20 cellular contexts compared by ENCODE assay signal in genomic region chr17:2995362-2995761, GRCh38.
DNase-seq lines count a peak whose midpoint lies in the region; ATAC-seq and TF ChIP-seq lines count a peak whose summit lies in the region.
"Had no signal": no experiment of that assay in that cellular context is flagged by ENCODE, and none has a peak within 500 bp of the region (broad histone marks: within the 10 kb centered on the region; RNA-seq: fewer than 3 reads in every experiment).

No MANE protein-coding gene starts in this region.

- H3K9me3 Mint-ChIP-seq in chondrocyte (ENCODE audit: low read depth): no peaks in the 10 kb centered on the region
- no peaks in the 10 kb centered on the region for H3K9me3 Mint-ChIP-seq in mesothelial cell of epicardium
- H3K9me3 Mint-ChIP-seq: activated CD8-positive, alpha-beta T cell treated with anti-CD3 and anti-CD28 coated beads for 36 hours; activated naive CD8-positive, alpha-beta T cell treated with anti-CD3 and anti-CD28 coated beads for 36 hours; stimulated activated effector memory CD8-positive, alpha-beta T cell treated with anti-CD3 and anti-CD28 coated beads, Interleukin-12 subunit alpha, Interleukin-12 subunit beta, amount 100 ng/mL, for 72 hours; T-helper 1 cell treated with Interleukin-12 subunit alpha and Interleukin-12 subunit beta and Interleukin-4 antibody, amounts not matched to agents 30 μg/mL and 1 μg/mL, for 36 hours had no signal

- intact Hi-C loops in sciatic nerve (cut with DNase I): no loop called here

- ATAC-seq in sciatic nerve (peak; percentile 73), GM19023 (IDR thresholded peaks at IDR 0.05; ENCODE audit: unreplicated experiment) (no peak), GM19395 (IDR thresholded peaks at IDR 0.05; ENCODE audit: unreplicated experiment) (no peak)
- ATAC-seq: activated CD8-positive, alpha-beta T cell treated with anti-CD3 and anti-CD28 coated beads for 36 hours; lower lobe of right lung; stimulated activated effector memory CD8-positive, alpha-beta T cell treated with anti-CD3 and anti-CD28 coated beads, Interleukin-12 subunit alpha, Interleukin-12 subunit beta, amount 100 ng/mL, for 72 hours had no signal

- no peak overlapping the region for H3K27ac Mint-ChIP-seq in chondrocyte (ENCODE audit: unreplicated experiment)
- peak overlapping the region; percentile 79 for H3K27ac Mint-ChIP-seq in mesothelial cell of epicardium
- H3K27ac Mint-ChIP-seq: activated CD8-positive, alpha-beta T cell treated with anti-CD3 and anti-CD28 coated beads for 36 hours; activated naive CD8-positive, alpha-beta T cell treated with anti-CD3 and anti-CD28 coated beads for 36 hours; stimulated activated effector memory CD8-positive, alpha-beta T cell treated with anti-CD3 and anti-CD28 coated beads, Interleukin-12 subunit alpha, Interleukin-12 subunit beta, amount 100 ng/mL, for 72 hours; T-helper 1 cell treated with Interleukin-12 subunit alpha and Interleukin-12 subunit beta and Interleukin-4 antibody, amounts not matched to agents 30 μg/mL and 1 μg/mL, for 36 hours had no signal

- 0 out of 2 replicates have a peak overlapping the region, but pooled peaks have one; percentile 29 for H3K27ac ChIP-seq in HUES6 (ENCODE audit: low read depth, low read length)
- H3K27ac ChIP-seq: lower lobe of right lung had no signal

- H3K36me3 Mint-ChIP-seq in chondrocyte (ENCODE audit: low read depth) (no peaks in the 10 kb centered on the region), mesothelial cell of epicardium (no peaks in the 10 kb centered on the region)
- H3K36me3 Mint-ChIP-seq: activated naive CD8-positive, alpha-beta T cell treated with anti-CD3 and anti-CD28 coated beads for 36 hours had no signal

- no peaks in the 10 kb centered on the region for H3K27me3 Mint-ChIP-seq in chondrocyte (ENCODE audit: low read depth)
- H3K27me3 Mint-ChIP-seq in mesothelial cell of epicardium (ENCODE audit: low read depth): no peaks in the 10 kb centered on the region
- H3K27me3 Mint-ChIP-seq: activated CD8-positive, alpha-beta T cell treated with anti-CD3 and anti-CD28 coated beads for 36 hours; activated naive CD8-positive, alpha-beta T cell treated with anti-CD3 and anti-CD28 coated beads for 36 hours had no signal

- H3K9me3 ChIP-seq in HUES6 (ENCODE audit: control insufficient read depth, insufficient read depth, low read depth, low read length): no peaks in the 10 kb centered on the region
- H3K9me3 ChIP-seq: lower lobe of right lung had no signal

- H3K4me1 ChIP-seq in HUES6 (ENCODE audit: control insufficient read depth, insufficient read depth, low read length): no peaks in the 10 kb centered on the region
- H3K4me1 ChIP-seq: lower lobe of right lung had no signal

- DNase-seq in chondrocyte (ENCODE audit: low spot score) (peak; percentile 86), mesothelial cell of epicardium (ENCODE audit: low spot score in 2 of 2, unreplicated experiment in 2 of 2) (no peak), sciatic nerve (ENCODE audit: low spot score) (no peak), GM19238 (ENCODE audit: insufficient read length, low spot score) (no peak), globus pallidus (ENCODE audit: low spot score) (no peak)
- DNase-seq: ACHN; activated CD8-positive, alpha-beta T cell treated with anti-CD3 and anti-CD28 coated beads for 36 hours; activated naive CD8-positive, alpha-beta T cell treated with anti-CD3 and anti-CD28 coated beads for 36 hours; caudate nucleus; GF-D8; lower lobe of right lung; NCI-H1436 treated with DMSO at 0.1 percent for 48 hours; NCI-H446; NCI-H774; stimulated activated CD4-positive, alpha-beta T cell treated with anti-CD3 and anti-CD28 coated beads, Interleukin-4, amount 100 ng/mL, for 1 hour had no signal

- H3K27me3 ChIP-seq in HUES6 (ENCODE audit: control insufficient read depth, insufficient read depth, low read length): no peaks in the 10 kb centered on the region

- peaks cover 4% of the 10 kb centered on the region for H3K4me1 Mint-ChIP-seq in chondrocyte (ENCODE audit: low read depth)
- H3K4me1 Mint-ChIP-seq in mesothelial cell of epicardium: peaks cover 8% of the 10 kb centered on the region
- H3K4me1 Mint-ChIP-seq: activated naive CD8-positive, alpha-beta T cell treated with anti-CD3 and anti-CD28 coated beads for 36 hours had no signal

- TF ChIP-seq CTCF in chondrocyte (IDR thresholded peaks at IDR 0.05) (no peak), mesothelial cell of epicardium (IDR thresholded peaks at IDR 0.05; ENCODE audit: unreplicated experiment) (no peak)

- H3K4me3 Mint-ChIP-seq in chondrocyte (ENCODE audit: unreplicated experiment): no peak overlapping the region
- peak overlapping the region; percentile 46 for H3K4me3 Mint-ChIP-seq in mesothelial cell of epicardium
- H3K4me3 Mint-ChIP-seq: activated CD8-positive, alpha-beta T cell treated with anti-CD3 and anti-CD28 coated beads for 36 hours; activated naive CD8-positive, alpha-beta T cell treated with anti-CD3 and anti-CD28 coated beads for 36 hours; stimulated activated effector memory CD8-positive, alpha-beta T cell treated with anti-CD3 and anti-CD28 coated beads, Interleukin-12 subunit alpha, Interleukin-12 subunit beta, amount 100 ng/mL, for 72 hours; T-helper 1 cell treated with Interleukin-12 subunit alpha and Interleukin-12 subunit beta and Interleukin-4 antibody, amounts not matched to agents 30 μg/mL and 1 μg/mL, for 36 hours had no signal

- H3K36me3 ChIP-seq in HUES6 (ENCODE audit: control insufficient read depth, insufficient read depth, low read length): peaks cover 73% of the 10 kb centered on the region

- H3K4me3 ChIP-seq in HUES6 (ENCODE audit: low read depth, low read length): no peak overlapping the region
- H3K4me3 ChIP-seq: lower lobe of right lung had no signal

- H3K9ac ChIP-seq in HUES6 (ENCODE audit: low read length): no peak overlapping the region
